34 cellular contexts compared by ENCODE assay signal in genomic region chr5:140365941-140366340, GRCh38. TPM values are rescaled to one million over a fixed set of nuclear protein-coding genes. Genes with fewer than 3 reads are reported as not detected.
"Had no signal": no experiment of that assay in that cellular context is flagged by ENCODE, and none has a peak within 500 bp of the region (broad histone marks: within the 10 kb centered on the region; RNA-seq: fewer than 3 reads in every experiment).

No MANE protein-coding gene starts in this region.

- DNase-seq: activated B cell treated with CpG ODN at 0.5 μM for 24 hours; activated CD4-positive, alpha-beta memory T cell treated with anti-CD3 and anti-CD28 coated beads for 36 hours; activated CD4-positive, alpha-beta T cell treated with anti-CD3 and anti-CD28 coated beads for 4 hours; activated CD4-positive, alpha-beta T cell treated with anti-CD3 and anti-CD28 coated beads, Interleukin-2, amount 50 U/mL, for 1 hour; activated CD4-positive, CD25-positive, alpha-beta regulatory T cell treated with anti-CD3 and anti-CD28 coated beads, Interleukin-2, amount 50 U/mL, for 72 hours; activated CD8-positive, alpha-beta memory T cell treated with anti-CD3 and anti-CD28 coated beads, Interleukin-2, amount 50 U/mL, for 4 hours; activated effector memory CD4-positive, alpha-beta T cell treated with anti-CD3 and anti-CD28 coated beads, Interleukin-2, amount 50 U/mL, for 16 hours; activated naive CD4-positive, alpha-beta T cell; activated naive CD4-positive, alpha-beta T cell treated with anti-CD3 and anti-CD28 coated beads, Interleukin-2, amount 50 U/mL, for 16 hours; activated naive CD8-positive, alpha-beta T cell treated with anti-CD3 and anti-CD28 coated beads for 36 hours; activated T-cell treated with anti-CD3 and anti-CD28 coated beads for 4 hours; activated T-cell treated with anti-CD3 and anti-CD28 coated beads, Interleukin-2, amount 50 U/mL, for 72 hours; amniotic stem cell; aorta; brain microvascular endothelial cell; NCI-H1092 treated with DMSO at 0.1 percent for 48 hours; NCI-H1417; NCI-H146; NCI-H187; NCI-H2029 treated with DMSO at 0.1 percent for 48 hours; NCI-H2107; NCI-H2171; NCI-H510A; NCI-H526; NCI-H748 treated with DMSO at 0.1 percent for 48 hours; NK-92 treated with Interleukin-12 subunit alpha and Interleukin-12 subunit beta, amount 100 ng/mL, for 24 hours; Right ventricle myocardium superior; SW 1271; T-helper 1 cell; T-helper 2 cell; T-helper 9 cell had no signal

- ATAC-seq: activated T-cell treated with anti-CD3 and anti-CD28 coated beads, Interleukin-2, amount 50 U/mL, for 72 hours; activated T-helper 17 cell treated with anti-CD3 and anti-CD28 coated beads, Interleukin-2, amount 50 U/mL, for 72 hours had no signal

- H3K27ac ChIP-seq: brain microvascular endothelial cell, VCaP had no signal

- H3K36me3 ChIP-seq: brain microvascular endothelial cell had no signal

RNA-seq across cellular contexts. Expression of gene SLC4A9, which starts 5.9 kb away (rescaled TPM):
- total RNA-seq: activated B cell treated with CpG ODN at 0.5 μM for 24 hours; activated naive CD8-positive, alpha-beta T cell treated with anti-CD3 and anti-CD28 coated beads for 36 hours; aorta; M059J; Right ventricle myocardium superior had no signal
